Comparison of ENCODE assay signal across 21 cellular contexts in the genomic region with DNA sequence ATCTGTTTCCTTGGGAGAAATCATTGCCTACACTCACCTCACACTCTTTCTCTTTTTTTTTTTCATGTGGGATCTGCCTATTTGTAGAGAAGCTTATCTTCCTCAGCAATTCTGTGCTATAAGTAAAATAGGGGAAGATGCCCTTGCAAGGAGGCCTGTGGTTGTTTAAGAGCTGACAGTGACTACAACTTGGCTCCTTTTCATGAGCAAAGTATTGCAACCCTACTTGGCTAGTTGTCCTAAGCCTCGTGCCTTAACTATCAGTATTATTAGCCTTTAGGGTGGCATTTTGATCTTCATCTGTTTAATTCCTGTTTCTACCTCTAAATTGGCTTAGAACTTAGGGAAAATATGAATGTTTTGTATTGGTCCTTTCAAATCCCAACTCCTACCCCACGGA. TPM values are rescaled to one million over a fixed set of nuclear protein-coding genes. Genes with fewer than 3 reads are reported as not detected.
A peak's percentile ranks its signal among the peaks of the same experiment; 100 is the strongest.
DNase-seq lines count a peak whose midpoint lies in the region; ATAC-seq and TF ChIP-seq lines count a peak whose summit lies in the region.
"Had no signal": no experiment of that assay in that cellular context is flagged by ENCODE, and none has a peak within 500 bp of the region (broad histone marks: within the 10 kb centered on the region; RNA-seq: fewer than 3 reads in every experiment).

No MANE protein-coding gene starts in this region.

- H3K36me3 ChIP-seq in gastroesophageal sphincter (no peaks in the 10 kb centered on the region), rectal smooth muscle tissue (ENCODE audit: control insufficient read depth, insufficient read depth, low read length) (no peaks in the 10 kb centered on the region), vagina (no peaks in the 10 kb centered on the region)
- H3K36me3 ChIP-seq: colonic mucosa, neural progenitor cell had no signal

- TF ChIP-seq CTCF in gastroesophageal sphincter (IDR thresholded peaks at IDR 0.05) (no peak), vagina (IDR thresholded peaks at IDR 0.05) (no peak)

- no peak for TF ChIP-seq POLR2A in gastroesophageal sphincter (IDR thresholded peaks at IDR 0.05)
- no peak for TF ChIP-seq POLR2A in vagina (IDR thresholded peaks at IDR 0.05)

- no peak for TF ChIP-seq EP300 in gastroesophageal sphincter (IDR thresholded peaks at IDR 0.05)

- peak; percentile 26 for ATAC-seq in Right ventricle myocardium superior (ENCODE audit: poor library complexity)
- no peak for ATAC-seq in Right ventricle myocardium inferior
- ATAC-seq in gastroesophageal sphincter: no peak
- no peak for ATAC-seq in left colon
- no peak for ATAC-seq in stimulated activated naive CD8-positive, alpha-beta T cell treated with anti-CD3 and anti-CD28 coated beads, Interleukin-15, Interleukin-2, amounts not matched to agents 100 U/mL and 50 U/mL, for 24 hours
- ATAC-seq: activated T-cell treated with anti-CD3 and anti-CD28 coated beads, Interleukin-2, amount 50 U/mL, for 72 hours; esophagus mucosa; stimulated activated memory B cell treated with anti-CD40 and anti-IgM and Interleukin-4, amounts not matched to agents 10 μg/mL and 1 μg/mL and 100 μg/mL, for 72 hours had no signal

- DNase-seq in Right ventricle myocardium superior (no peak), Right ventricle myocardium inferior (ENCODE audit: missing footprints) (no peak), vagina (ENCODE audit: extremely low spot score in 2 of 2) (no peak), left colon (no peak), NCI-H128 (lab: John Stamatoyannopoulos, UW; ENCODE audit: unreplicated experiment) (no peak)
- DNase-seq in stimulated activated naive CD8-positive, alpha-beta T cell treated with anti-CD3 and anti-CD28 coated beads, Interleukin-15, Interleukin-2, amounts not matched to agents 100 U/mL and 50 U/mL, for 24 hours: no peak
- DNase-seq: 8988T; activated CD4-positive, alpha-beta memory T cell treated with anti-CD3 and anti-CD28 coated beads for 36 hours; activated T-cell treated with anti-CD3 and anti-CD28 coated beads, Interleukin-2, amount 50 U/mL, for 72 hours; colonic mucosa; GF-D8; NCI-H1417 treated with DMSO at 0.1 percent for 48 hours; small intestine; T1000 had no signal

- no peak overlapping the region for H3K4me3 ChIP-seq in gastroesophageal sphincter
- H3K4me3 ChIP-seq in rectal smooth muscle tissue (ENCODE audit: low read length): no peak overlapping the region
- no peak overlapping the region for H3K4me3 ChIP-seq in vagina
- H3K4me3 ChIP-seq: colonic mucosa, neural progenitor cell had no signal

- H3K9ac ChIP-seq in rectal smooth muscle tissue (ENCODE audit: low read length): no peak overlapping the region
- H3K9ac ChIP-seq: KMS-11, neural progenitor cell had no signal

- H3K4me1 ChIP-seq in gastroesophageal sphincter (peaks cover 43 to 81% (median 56%) of the 10 kb centered on the region in 3 donors), rectal smooth muscle tissue (ENCODE audit: control insufficient read depth, insufficient read depth, low read length) (peaks cover 42% of the 10 kb centered on the region), vagina (peaks cover 47% of the 10 kb centered on the region)
- H3K4me1 ChIP-seq: colonic mucosa, neural progenitor cell had no signal

- H3K27me3 ChIP-seq in gastroesophageal sphincter (no peaks in the 10 kb centered on the region), rectal smooth muscle tissue (ENCODE audit: control insufficient read depth, insufficient read depth, low read length) (no peaks in the 10 kb centered on the region), vagina (no peaks in the 10 kb centered on the region)
- H3K27me3 ChIP-seq: colonic mucosa, neural progenitor cell had no signal

- intact Hi-C loops in Right ventricle myocardium superior (cut with DNase I): loop anchor here (5.0 kb wide), 1 partner anchor 47 kb away; no protein-coding TSS in a partner anchor
- intact Hi-C loops in Right ventricle myocardium inferior (cut with DNase I): no loop called here
- intact Hi-C loops in vagina (cut with DNase I): no loop called here
- intact Hi-C loops in left colon (cut with DNase I, micrococcal nuclease): no loop called here

- H3K9me3 ChIP-seq in gastroesophageal sphincter (no peaks in the 10 kb centered on the region), vagina (no peaks in the 10 kb centered on the region)
- H3K9me3 ChIP-seq: colonic mucosa had no signal

- H3K27ac ChIP-seq in gastroesophageal sphincter: peak overlapping the region; percentile 82 to 99 (median 86)
- peak overlapping the region; percentile 11 for H3K27ac ChIP-seq in rectal smooth muscle tissue (ENCODE audit: low read depth, low read length)
- peak overlapping the region; percentile 59 for H3K27ac ChIP-seq in vagina
- H3K27ac ChIP-seq: colonic mucosa, HL-60, KMS-11, neural progenitor cell had no signal

- 43 to 60% methylated on average over 2 of the region's 2 CpGs for WGBS in gastroesophageal sphincter (ENCODE audit: low coverage in 1 of 2), 2 donors

RNA-seq across cellular contexts. Expression of a gene that starts 56.1 kb away (rescaled TPM):
- total RNA-seq in Right ventricle myocardium superior: 1.3 TPM
- total RNA-seq in Right ventricle myocardium inferior: 1.1 TPM
- 10 to 100 TPM in 1 of 4 donors, 1 to 10 TPM in 3; 1.7 to 11.7 (median 2.4) TPM for total RNA-seq in gastroesophageal sphincter
- total RNA-seq in vagina: 3.7 TPM
- under 1 TPM; 0.34 to 0.78 TPM for total RNA-seq in left colon
- total RNA-seq: activated CD4-positive, alpha-beta memory T cell treated with anti-CD3 and anti-CD28 coated beads for 36 hours; activated T-cell treated with anti-CD3 and anti-CD28 coated beads, Interleukin-2, amount 50 U/mL, for 72 hours had no signal

Comparison
In these comparisons a context has a peak if more than half of its experiments do, and no peak if none do; other contexts are left out.
1. H3K27ac ChIP-seq: peak in every context shown above with its lines; median percentile 86 in gastroesophageal sphincter; 59 in vagina; 11 in rectal smooth muscle tissue.